Comparison of ENCODE assay signal across 5 cellular contexts in the genomic region with DNA sequence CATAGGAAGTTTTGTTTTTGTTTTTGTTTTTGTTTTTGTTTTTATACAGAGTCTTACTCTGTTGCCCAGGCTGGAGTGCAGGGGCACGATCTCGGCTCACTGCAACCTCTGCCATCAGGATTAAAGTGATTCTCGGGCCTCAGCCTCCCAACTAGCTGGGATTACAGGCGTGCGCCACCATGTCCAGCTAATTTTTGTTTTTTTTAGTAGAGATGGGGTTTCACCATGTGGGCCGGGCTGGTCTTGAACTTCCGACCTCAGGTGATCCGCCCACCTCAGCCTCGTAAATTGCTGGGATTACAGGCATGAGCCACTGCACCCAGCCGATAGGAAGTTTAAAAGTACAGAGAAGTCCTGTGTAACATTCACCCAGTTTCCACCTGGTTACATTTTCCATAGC. TPM values are rescaled to one million over a fixed set of nuclear protein-coding genes. Genes with fewer than 3 reads are reported as not detected.
"Had no signal": no experiment of that assay in that cellular context is flagged by ENCODE, and none has a peak within 500 bp of the region (broad histone marks: within the 10 kb centered on the region; RNA-seq: fewer than 3 reads in every experiment).

No MANE protein-coding gene starts in this region.

RNA-seq across cellular contexts. Expression of gene PTH1R, which starts 33.4 kb away (rescaled TPM):
- total RNA-seq: HepG2, SK-MEL-5 had no signal
- polyA plus RNA-seq: HepG2 had no signal

RNA-seq across cellular contexts. Expression of gene MYL3, which starts 47.7 kb away (rescaled TPM):
- total RNA-seq: HepG2, HT1080, IMR-90, SK-MEL-5 had no signal
- polyA plus RNA-seq: HepG2, SK-N-SH had no signal
